26 cellular contexts compared by ENCODE assay signal in the genomic region with DNA sequence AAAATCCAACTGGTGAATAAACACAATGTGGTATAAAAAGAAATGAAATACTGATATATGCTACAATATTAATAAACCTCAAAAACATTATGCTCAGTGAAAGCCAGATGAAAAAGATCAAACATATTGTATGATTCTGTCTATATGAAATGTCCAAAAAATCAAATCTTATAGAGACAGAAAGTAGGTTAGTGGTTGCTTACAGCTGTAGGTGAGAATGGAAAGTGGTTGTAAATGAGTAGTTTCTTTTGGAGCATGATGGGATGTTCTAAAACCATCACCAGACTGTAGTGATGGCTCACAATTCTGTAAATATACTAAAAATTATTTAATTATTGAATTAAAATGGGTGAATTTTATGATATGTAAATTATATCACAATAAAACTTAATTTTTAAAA. TPM values are rescaled to one million over a fixed set of nuclear protein-coding genes. Genes with fewer than 3 reads are reported as not detected.
DNase-seq lines count a peak whose midpoint lies in the region; ATAC-seq, FAIRE-seq and TF ChIP-seq lines count a peak whose summit lies in the region.
"Had no signal": no experiment of that assay in that cellular context is flagged by ENCODE, and none has a peak within 500 bp of the region (broad histone marks: within the 10 kb centered on the region; RNA-seq: fewer than 3 reads in every experiment).

No MANE protein-coding gene starts in this region.

- H3K9me3 ChIP-seq in K562 (replicated peaks; ENCODE audit: control insufficient read depth, insufficient read depth, low read depth, low read length): no peaks in the 10 kb centered on the region
- H3K9me3 ChIP-seq in kidney (ENCODE audit: control insufficient read depth in 1 of 2, low read length in 2 of 2): no peaks in the 10 kb centered on the region
- H3K9me3 ChIP-seq: A549, BE2C, BLaER1 had no signal

- DNase-seq in activated CD4-positive, alpha-beta T cell treated with anti-CD3 and anti-CD28 coated beads for 36 hours: no peak
- DNase-seq in activated CD4-positive, alpha-beta T cell treated with anti-CD3 and anti-CD28 coated beads, Interleukin-2, amount 50 U/mL, for 4 hours: no peak
- DNase-seq in WTC11 (ENCODE audit: low spot score) (no peak), K562 (ENCODE audit: extremely low read depth in 1 of 4, low spot score in 3 of 4) (no peak), kidney (no peak), mesendoderm (no peak), EL (no peak)
- DNase-seq: BE2C; C1 segment of cervical spinal cord; CD4-positive, CD25-positive, alpha-beta regulatory T cell; CD8-positive, alpha-beta memory T cell; COR-L47; DMS 273 treated with DMSO at 0.1 percent for 48 hours; DMS153; DMS53; DMS79; DND-41; GF-D8 had no signal

- H3K36me3 ChIP-seq in K562 (ENCODE audit: control insufficient read depth, insufficient read depth, low read length): peaks cover 15% of the 10 kb centered on the region; the same call in 2 of the 3 replicates
- no peaks in the 10 kb centered on the region for H3K36me3 ChIP-seq in kidney (ENCODE audit: control insufficient read depth in 1 of 2, insufficient read depth in 2 of 2, low read length in 2 of 2)
- no peaks in the 10 kb centered on the region for H3K36me3 ChIP-seq in mesendoderm (ENCODE audit: control insufficient read depth, insufficient read depth, low read length)
- H3K36me3 ChIP-seq: BE2C had no signal

- H3K4me3 Mint-ChIP-seq in activated CD4-positive, alpha-beta T cell treated with anti-CD3 and anti-CD28 coated beads for 36 hours: no peak overlapping the region
- no peak overlapping the region for H3K4me3 Mint-ChIP-seq in WTC11
- H3K4me3 Mint-ChIP-seq: CD14-positive monocyte; CD4-positive, CD25-positive, alpha-beta regulatory T cell; CD8-positive, alpha-beta memory T cell had no signal

- H4K20me1 ChIP-seq in K562 (replicated peaks; ENCODE audit: control insufficient read depth, insufficient read depth, low read length): no peaks in the 10 kb centered on the region
- H4K20me1 ChIP-seq: BLaER1 had no signal

- TF ChIP-seq CTCF in WTC11 (IDR thresholded peaks at IDR 0.05): no peak
- no peak for TF ChIP-seq CTCF in K562 (IDR thresholded peaks at IDR 0.05 in 2 of 3, conservative IDR thresholded peaks at IDR 0.05 in 1 of 3; ENCODE audit: insufficient read depth in 2 of 3, low read depth in 1 of 3, low read length in 3 of 3)
- no peak for TF ChIP-seq CTCF in kidney (IDR thresholded peaks at IDR 0.05; ENCODE audit: borderline replicate concordance, extremely low read depth, insufficient read depth)

- no peak overlapping the region for H3K27ac Mint-ChIP-seq in activated CD4-positive, alpha-beta T cell treated with anti-CD3 and anti-CD28 coated beads for 36 hours
- H3K27ac Mint-ChIP-seq in WTC11: no peak overlapping the region
- H3K27ac Mint-ChIP-seq: CD14-positive monocyte; CD4-positive, CD25-positive, alpha-beta regulatory T cell had no signal

- no peak overlapping the region for H2BK5ac ChIP-seq in mesendoderm (ENCODE audit: low read length)

- no peak overlapping the region for H3K18ac ChIP-seq in mesendoderm (ENCODE audit: low read length)

- H3K27ac ChIP-seq in K562 (ENCODE audit: extremely low read depth, low read depth, low read length) (no peak overlapping the region), kidney (ENCODE audit: low read depth in 2 of 2, low read length in 2 of 2) (no peak overlapping the region), mesendoderm (ENCODE audit: low read depth, low read length) (no peak overlapping the region)
- H3K27ac ChIP-seq: 22Rv1, A549, BLaER1 had no signal

- no peak overlapping the region for H2AK5ac ChIP-seq in mesendoderm (ENCODE audit: low read length)

- no peak overlapping the region for H2BK15ac ChIP-seq in mesendoderm (replicated peaks; ENCODE audit: low read depth)

- H3K56ac ChIP-seq in mesendoderm (ENCODE audit: low read length): no peak overlapping the region

- H3K9me3 Mint-ChIP-seq in activated CD4-positive, alpha-beta T cell treated with anti-CD3 and anti-CD28 coated beads for 36 hours (ENCODE audit: low read depth): no peaks in the 10 kb centered on the region
- H3K9me3 Mint-ChIP-seq in WTC11: peaks cover 4% of the 10 kb centered on the region; the same call in 1 of the 2 replicates

- no peaks in the 10 kb centered on the region for H3K9me1 ChIP-seq in K562 (ENCODE audit: control insufficient read depth, insufficient read depth, low read length)

- H3K79me1 ChIP-seq in mesendoderm (ENCODE audit: low read length): no peaks in the 10 kb centered on the region

- H3K27me3 ChIP-seq in K562 (ENCODE audit: control insufficient read depth in 2 of 2, insufficient read depth in 2 of 2, low read length in 2 of 2) (no peaks in the 10 kb centered on the region), mesendoderm (ENCODE audit: insufficient read depth, low read length, poor library complexity) (no peaks in the 10 kb centered on the region)
- H3K27me3 ChIP-seq: BE2C, BLaER1 had no signal

- no peak for TF ChIP-seq EP300 in K562 (IDR thresholded peaks at IDR 0.05; ENCODE audit: low read length)

- H4K8ac ChIP-seq in mesendoderm (ENCODE audit: low read depth, low read length): no peak overlapping the region

- POLR2A ChIA-PET in activated CD4-positive, alpha-beta T cell treated with anti-CD3 and anti-CD28 coated beads for 36 hours (lab: Charles Lee): no interaction called here
- POLR2A ChIA-PET in WTC11 (lab: Charles Lee) (no interaction called here), K562 (lab: Yijun Ruan, JAX) (interaction anchor here (0.7 kb wide), 1 partner anchor 28 kb away, joined by 3 read pairs; no protein-coding TSS in a partner anchor)

- H3K4me1 Mint-ChIP-seq in activated CD4-positive, alpha-beta T cell treated with anti-CD3 and anti-CD28 coated beads for 36 hours: peaks cover 19% of the 10 kb centered on the region
- H3K4me1 Mint-ChIP-seq in WTC11: no peaks in the 10 kb centered on the region
- H3K4me1 Mint-ChIP-seq: CD14-positive monocyte had no signal

- H3K4me2 ChIP-seq in K562 (ENCODE audit: insufficient read depth, low read length) (no peak overlapping the region), mesendoderm (ENCODE audit: low read length) (no peak overlapping the region)
- H3K4me2 ChIP-seq: A549, BLaER1 had no signal

- H3K23ac ChIP-seq in mesendoderm (ENCODE audit: low read length): no peak overlapping the region

- no peak overlapping the region for H4K5ac ChIP-seq in mesendoderm (ENCODE audit: low read length)

- H2AFZ ChIP-seq in K562 (ENCODE audit: low read depth, low read length): no peak overlapping the region

- H3K27me3 Mint-ChIP-seq in activated CD4-positive, alpha-beta T cell treated with anti-CD3 and anti-CD28 coated beads for 36 hours: no peaks in the 10 kb centered on the region
- H3K27me3 Mint-ChIP-seq in WTC11 (ENCODE audit: low read depth): no peaks in the 10 kb centered on the region
- H3K27me3 Mint-ChIP-seq: CD4-positive, CD25-positive, alpha-beta regulatory T cell; CD8-positive, alpha-beta memory T cell had no signal

- in situ Hi-C loops in K562 (cut with MboI): no loop called here

- H3K36me3 Mint-ChIP-seq in activated CD4-positive, alpha-beta T cell treated with anti-CD3 and anti-CD28 coated beads for 36 hours (ENCODE audit: low read depth): peaks cover 23% of the 10 kb centered on the region
- no peaks in the 10 kb centered on the region for H3K36me3 Mint-ChIP-seq in WTC11

- H3K9ac ChIP-seq in K562 (ENCODE audit: insufficient read depth in 1 of 2, low read depth in 2 of 2, low read length in 2 of 2) (no peak overlapping the region), kidney (ENCODE audit: low read length in 2 of 2) (no peak overlapping the region), mesendoderm (ENCODE audit: low read length) (no peak overlapping the region)
- H3K9ac ChIP-seq: BLaER1 had no signal

- H3K4ac ChIP-seq in mesendoderm (ENCODE audit: low read depth, low read length): no peak overlapping the region

- no TSS peak for BruUV-seq in K562 (replicated peaks; lab: Mats Ljungman, UMichigan)

- ATAC-seq in activated CD4-positive, alpha-beta T cell treated with anti-CD3 and anti-CD28 coated beads for 36 hours: peak; percentile 30
- ATAC-seq in WTC11: no peak
- ATAC-seq in K562: no peak
- ATAC-seq in HG02623 (IDR thresholded peaks at IDR 0.05; ENCODE audit: unreplicated experiment): no peak
- ATAC-seq: A549 had no signal

- FAIRE-seq in K562 (lab: Jason Lieb, UNC): peak; percentile 51
- FAIRE-seq in kidney (lab: Jason Lieb, UNC): peak; percentile 41
- FAIRE-seq: A549, G401.6, GM12891, GM19239 had no signal

- H3K79me2 ChIP-seq in K562 (ENCODE audit: control insufficient read depth, insufficient read depth, low read length) (peaks cover 8% of the 10 kb centered on the region; the same call in 2 of the 3 replicates), mesendoderm (ENCODE audit: control insufficient read depth, insufficient read depth, low read length) (no peaks in the 10 kb centered on the region)

- no peak for TF ChIP-seq RAD21 in K562 (CRISPR knock-in tag; conservative IDR thresholded peaks at IDR 0.05 in 1 of 2, IDR thresholded peaks at IDR 0.05 in 1 of 2)

- H2BK120ac ChIP-seq in mesendoderm (ENCODE audit: low read depth, low read length): no peak overlapping the region

- no peak for TF ChIP-seq POLR2A in K562 (conservative IDR thresholded peaks at IDR 0.05)

- intact Hi-C loops in activated CD4-positive, alpha-beta T cell treated with anti-CD3 and anti-CD28 coated beads for 36 hours (cut with DNase I, micrococcal nuclease): no loop called here
- intact Hi-C loops in K562 (cut with micrococcal nuclease) (no loop called here), kidney (cut with DNase I) (no loop called here)

- CTCF ChIA-PET in activated CD4-positive, alpha-beta T cell treated with anti-CD3 and anti-CD28 coated beads for 36 hours (lab: Charles Lee): no interaction called here
- CTCF ChIA-PET in WTC11 (lab: Charles Lee): no interaction called here
- CTCF ChIA-PET in K562 (lab: Yijun Ruan, JAX; ENCODE audit: low intra/inter-chr PET ratio): no interaction called here

- H3K4me3 ChIP-seq in K562 (no peak overlapping the region), kidney (ENCODE audit: low read length in 2 of 2) (no peak overlapping the region), mesendoderm (ENCODE audit: low read length) (no peak overlapping the region)
- H3K4me3 ChIP-seq: A549, BLaER1 had no signal

- no peaks in the 10 kb centered on the region; a peak in 1 of 5 replicates for H3K4me1 ChIP-seq in K562 (replicated peaks in 1 of 2; ENCODE audit: control insufficient read depth in 2 of 2, insufficient read depth in 2 of 2, low read length in 2 of 2)
- no peaks in the 10 kb centered on the region for H3K4me1 ChIP-seq in kidney (ENCODE audit: control insufficient read depth in 1 of 2, insufficient read depth in 1 of 2, low read depth in 1 of 2, low read length in 2 of 2)
- no peaks in the 10 kb centered on the region for H3K4me1 ChIP-seq in mesendoderm (ENCODE audit: control insufficient read depth, low read depth, low read length)
- H3K4me1 ChIP-seq: A549, BE2C, BLaER1 had no signal

RNA-seq across cellular contexts. Expression of gene SENP7, which starts 58.4 kb away (rescaled TPM):
- total RNA-seq in activated CD4-positive, alpha-beta T cell treated with anti-CD3 and anti-CD28 coated beads for 36 hours: 10 to 100 TPM; 12.3 to 12.9 TPM
- total RNA-seq in WTC11 (2021) (9.6 to 10.5 TPM (median 10.2 TPM) in 3 replicates), K562 (2014; rRNA removed) (7.0 and 8.7 TPM in 2 replicates), K562 (2014; rRNA removed; fragmentation: Illumina TruSeq; extraction: Trizol) (21.9 and 22.4 TPM in 2 replicates), K562 (2015; rRNA removed; fragmentation: Illumina TruSeq; extraction: Trizol) (18.8 and 21.7 TPM in 2 replicates), K562 (2021) (10.7 and 13.6 TPM in 2 replicates), kidney (28.7 TPM)
- 29.4 and 103 TPM in 2 replicates for total RNA-seq in K562 (2011; cell fraction: chromatin; rRNA removed; ENCODE audit: low replicate concordance)
- 12.0 and 19.1 TPM in 2 replicates for total RNA-seq in K562 (2011; cell fraction: nucleolus; rRNA removed)
- 41.1 and 61.4 TPM in 2 replicates for total RNA-seq in K562 (2011; cell fraction: nucleoplasm; rRNA removed)
- polyA plus RNA-seq in K562 (2011; rRNA removed) (19.2 and 20.0 TPM in 2 replicates), K562 (2014; fragmentation: Illumina TruSeq; extraction: Trizol) (10.8 and 13.9 TPM in 2 replicates), K562 (2014; fragmentation: Nextera tagmentation; extraction: Ambion mirVana) (1 to 10 TPM; 4.1 to 8.3 TPM), K562 (2014; rRNA removed) (9.5 and 10.5 TPM in 2 replicates), kidney (ENCODE audit: insufficient read depth, low read depth, low replicate concordance) (5.4 TPM)
- polyA plus RNA-seq in K562 (2011; cell fraction: cytosol; rRNA removed): 1.4 and 4.2 TPM in 2 replicates
- 25.2 and 41.2 TPM in 2 replicates for polyA plus RNA-seq in K562 (2011; cell fraction: nucleus; rRNA removed)
- 7.6 and 12.3 TPM in 2 replicates for polyA plus RNA-seq in K562 (2012)
- 40.7 and 57.5 TPM in 2 replicates for polyA minus RNA-seq in K562 (2011; rRNA and poly(A)+ RNA removed)
- 7.2 and 7.6 TPM in 2 replicates for polyA minus RNA-seq in K562 (2011; cell fraction: cytosol; rRNA and poly(A)+ RNA removed)
- 33.8 and 67.3 TPM in 2 replicates for polyA minus RNA-seq in K562 (2011; cell fraction: nucleus; rRNA and poly(A)+ RNA removed)
- polyA plus RNA-seq in mesendoderm (2013, experiment 1 of 2): 3.7 TPM
- polyA plus RNA-seq in mesendoderm (2013, experiment 2 of 2): 3.6 TPM
